In the genomic region with DNA sequence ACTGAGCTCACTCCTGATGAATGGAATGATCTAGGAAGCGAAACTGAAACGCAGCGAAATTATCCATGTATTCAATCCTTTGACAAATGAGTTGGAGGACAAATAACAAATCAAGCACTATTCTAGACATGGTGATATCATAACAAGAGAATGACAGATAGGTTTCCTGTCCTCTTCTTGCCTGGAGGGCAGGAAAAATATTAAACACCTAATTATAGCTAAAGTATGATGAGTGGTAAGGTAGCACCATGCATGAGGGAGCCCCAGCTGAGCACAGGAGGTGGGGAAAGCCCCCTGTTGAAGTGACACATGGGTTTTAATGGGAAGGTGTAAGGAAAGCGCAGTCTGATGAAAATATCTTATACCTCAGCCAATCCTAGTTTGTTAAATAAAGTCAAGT, we compare ENCODE assay signal across 20 cellular contexts.
A peak's percentile ranks its signal among the peaks of the same experiment; 100 is the strongest.
DNase-seq lines count a peak whose midpoint lies in the region; ATAC-seq, FAIRE-seq and TF ChIP-seq lines count a peak whose summit lies in the region.
"Had no signal": no experiment of that assay in that cellular context is flagged by ENCODE, and none has a peak within 500 bp of the region (broad histone marks: within the 10 kb centered on the region; RNA-seq: fewer than 3 reads in every experiment).

No MANE protein-coding gene starts in this region.

- H3K27me3 ChIP-seq in osteoblast (ENCODE audit: insufficient read depth, low read length): no peaks in the 10 kb centered on the region
- H3K27me3 ChIP-seq: BE2C had no signal

- no peak for TF ChIP-seq EP300 in A549 (IDR thresholded peaks at IDR 0.05)

- no peak for TF ChIP-seq POLR2A in A549 (IDR thresholded peaks at IDR 0.05; ENCODE audit: low read length)

- no peaks in the 10 kb centered on the region for H3K4me1 ChIP-seq in A549
- H3K4me1 ChIP-seq in osteoblast (ENCODE audit: insufficient read depth, low read length): no peaks in the 10 kb centered on the region
- H3K4me1 ChIP-seq: BE2C, Caco-2 had no signal

- peaks cover 61% of the 10 kb centered on the region for H3K4me1 Mint-ChIP-seq in chondrocyte (ENCODE audit: low read depth)
- H3K4me1 Mint-ChIP-seq: CD4-positive, CD25-positive, alpha-beta regulatory T cell had no signal

- H3K9me3 ChIP-seq in A549: no peaks in the 10 kb centered on the region
- H3K9me3 ChIP-seq in osteoblast (ENCODE audit: low read depth, low read length): no peaks in the 10 kb centered on the region
- H3K9me3 ChIP-seq: BE2C, Caco-2 had no signal

- H2AFZ ChIP-seq in osteoblast (ENCODE audit: low read length): no peak overlapping the region

- no peak for ATAC-seq in A549
- ATAC-seq: HCT116, HepG2 had no signal

- no peaks in the 10 kb centered on the region for H3K79me2 ChIP-seq in osteoblast (ENCODE audit: insufficient read depth, low read length)

- DNase-seq in A549 (ENCODE audit: low read depth in 1 of 2, low spot score in 1 of 2): no peak
- no peak for DNase-seq in HTR-8/SVneo (ENCODE audit: insufficient read length, low spot score)
- DNase-seq in chondrocyte (ENCODE audit: low spot score): no peak
- DNase-seq in osteoblast (ENCODE audit: insufficient read length, low spot score, missing footprints): peak; percentile 22
- DNase-seq in activated gamma-delta T cell (lab: John Stamatoyannopoulos, UW): no peak
- no peak for DNase-seq in NCI-H526 treated with DMSO at 0.1 percent for 48 hours (lab: John Stamatoyannopoulos, UW)
- DNase-seq: ACHN; BE2C; C1 segment of cervical spinal cord; Caco-2; CD4-positive, CD25-positive, alpha-beta regulatory T cell; DMS153; DMS79; GF-D8; GOT3; H7; HFFc6 had no signal

- peak; percentile 23 for FAIRE-seq in A549 (lab: Jason Lieb, UNC)
- FAIRE-seq in HTR-8/SVneo (lab: Jason Lieb, UNC): peak; percentile 87
- FAIRE-seq: D721Med, HepG2 had no signal

- H3K27ac ChIP-seq in A549 (no peak overlapping the region), osteoblast (ENCODE audit: low read depth, low read length) (no peak overlapping the region)

- no peak overlapping the region for H3K4me2 ChIP-seq in A549
- H3K4me2 ChIP-seq in osteoblast (ENCODE audit: insufficient read depth, low read length): no peak overlapping the region

- POLR2A ChIA-PET in A549 (lab: Yijun Ruan, JAX): no interaction called here

- no peak overlapping the region for H3K4me3 ChIP-seq in A549
- H3K4me3 ChIP-seq in osteoblast (ENCODE audit: insufficient read depth, low read length): no peak overlapping the region

- no peaks in the 10 kb centered on the region for H3K36me3 Mint-ChIP-seq in chondrocyte (ENCODE audit: low read depth)
- H3K36me3 Mint-ChIP-seq: CD4-positive, CD25-positive, alpha-beta regulatory T cell had no signal

- WGBS in A549 (ENCODE audit: missing lambda C conversion rate): 65% methylated on average over 4 of the region's 4 CpGs

- H3K4me3 Mint-ChIP-seq in chondrocyte (ENCODE audit: unreplicated experiment): no peak overlapping the region
- H3K4me3 Mint-ChIP-seq: CD4-positive, CD25-positive, alpha-beta regulatory T cell; HFFc6 had no signal

- H3K27ac Mint-ChIP-seq in chondrocyte (ENCODE audit: unreplicated experiment): peak overlapping the region; percentile 43
- H3K27ac Mint-ChIP-seq: CD4-positive, CD25-positive, alpha-beta regulatory T cell; HFFc6 had no signal

- peaks cover 11% of the 10 kb centered on the region for H3K9me3 Mint-ChIP-seq in chondrocyte (ENCODE audit: low read depth)
- H3K9me3 Mint-ChIP-seq: HFFc6 had no signal

- H3K36me3 ChIP-seq in osteoblast (ENCODE audit: insufficient read depth, low read length): no peaks in the 10 kb centered on the region
- H3K36me3 ChIP-seq: BE2C had no signal

- no peaks in the 10 kb centered on the region for H4K20me1 ChIP-seq in osteoblast (ENCODE audit: insufficient read depth, low read length)

- CTCF ChIA-PET in A549 (lab: Yijun Ruan, JAX): interaction anchor here (1.1 kb wide), 1 partner anchor 13 kb away, joined by 3 read pairs; no protein-coding TSS in a partner anchor

- no peak for TF ChIP-seq CTCF in A549 (IDR thresholded peaks at IDR 0.05)
- TF ChIP-seq CTCF in chondrocyte (IDR thresholded peaks at IDR 0.05): no peak
- TF ChIP-seq CTCF in osteoblast (IDR thresholded peaks at IDR 0.05; ENCODE audit: extremely low read depth, low read depth, low read length): no peak

- no peaks in the 10 kb centered on the region for H3K27me3 Mint-ChIP-seq in chondrocyte (ENCODE audit: low read depth)
- H3K27me3 Mint-ChIP-seq: CD4-positive, CD25-positive, alpha-beta regulatory T cell had no signal

- no peak for TF ChIP-seq RAD21 in A549 (conservative IDR thresholded peaks at IDR 0.05 in 1 of 2, IDR thresholded peaks at IDR 0.05 in 1 of 2)

TF ChIP-seq in A549, 52 proteins besides CTCF, POLR2A, EP300 and RAD21:
- TF ChIP-seq, protein P1, sequence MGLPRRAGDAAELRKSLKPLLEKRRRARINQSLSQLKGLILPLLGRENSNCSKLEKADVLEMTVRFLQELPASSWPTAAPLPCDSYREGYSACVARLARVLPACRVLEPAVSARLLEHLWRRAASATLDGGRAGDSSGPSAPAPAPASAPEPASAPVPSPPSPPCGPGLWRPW (IDR thresholded peaks at IDR 0.05): no peak
- TF ChIP-seq FOSB (CRISPR knock-in tag; IDR thresholded peaks at IDR 0.05): no peak
- no peak for TF ChIP-seq POLR2AphosphoS2 (conservative IDR thresholded peaks at IDR 0.05; ENCODE audit: low read length)
- TF ChIP-seq, protein P2, sequence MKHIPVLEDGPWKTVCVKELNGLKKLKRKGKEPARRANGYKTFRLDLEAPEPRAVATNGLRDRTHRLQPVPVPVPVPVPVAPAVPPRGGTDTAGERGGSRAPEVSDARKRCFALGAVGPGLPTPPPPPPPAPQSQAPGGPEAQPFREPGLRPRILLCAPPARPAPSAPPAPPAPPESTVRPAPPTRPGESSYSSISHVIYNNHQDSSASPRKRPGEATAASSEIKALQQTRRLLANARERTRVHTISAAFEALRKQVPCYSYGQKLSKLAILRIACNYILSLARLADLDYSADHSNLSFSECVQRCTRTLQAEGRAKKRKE (CRISPR knock-in tag; IDR thresholded peaks at IDR 0.05; ENCODE audit: low read depth): no peak
- no peak for TF ChIP-seq RNF2 (IDR thresholded peaks at IDR 0.05; ENCODE audit: borderline replicate concordance, low read depth)
